In the genomic region with DNA sequence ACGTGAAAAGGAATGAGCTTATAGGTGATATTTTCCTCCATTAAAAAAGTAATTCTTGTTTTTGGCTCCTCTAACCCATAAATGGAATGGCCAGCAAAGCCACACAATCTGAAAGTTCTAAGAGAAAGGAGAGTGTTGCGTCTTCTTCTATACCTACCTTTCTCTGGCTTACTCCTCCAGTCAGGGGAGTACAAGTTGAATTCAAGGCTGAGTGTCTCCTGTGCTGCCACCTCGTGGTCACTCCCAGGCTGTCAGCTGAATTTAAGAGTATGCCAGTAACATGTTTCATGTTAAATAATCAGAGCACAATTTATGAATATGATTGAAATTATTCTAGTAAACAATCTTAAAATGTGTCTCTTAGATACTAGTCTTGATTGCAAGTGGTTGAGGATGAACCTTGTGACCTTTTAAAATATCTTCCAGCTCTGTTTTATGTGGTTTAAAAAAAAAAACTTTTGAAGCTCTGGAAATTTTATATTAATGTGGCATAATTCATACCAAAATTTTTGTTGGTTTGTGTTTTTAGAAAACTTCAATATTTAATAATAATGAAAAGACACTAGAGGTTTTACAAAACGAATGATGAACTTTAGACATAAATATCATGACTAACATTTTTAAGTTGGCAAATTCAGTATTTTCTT, we compare ENCODE assay signal across 8 cellular contexts. TPM values are rescaled to one million over a fixed set of nuclear protein-coding genes. Genes with fewer than 3 reads are reported as not detected.
DNase-seq lines count a peak whose midpoint lies in the region; ATAC-seq and TF ChIP-seq lines count a peak whose summit lies in the region.

No MANE protein-coding gene starts in this region.

- no peaks in the 10 kb centered on the region for H3K36me3 ChIP-seq in right lobe of liver

- TF ChIP-seq CTCF in coronary artery (IDR thresholded peaks at IDR 0.05) (peak; percentile 66), right lobe of liver (IDR thresholded peaks at IDR 0.05) (peak; percentile 66 to 95 (median 90))

- H3K27ac ChIP-seq in coronary artery (no peak overlapping the region), right lobe of liver (no peak overlapping the region)

- peak; percentile 61 to 65 for DNase-seq in AML-193 (lab: John Stamatoyannopoulos, UW)
- DNase-seq in NCI-H524 (lab: John Stamatoyannopoulos, UW) = peak; percentile 42 to 70
- DNase-seq in activated CD4-positive, alpha-beta T cell treated with anti-CD3 and anti-CD28 coated beads for 4 hours = peak; percentile 62 to 73
- DNase-seq in coronary artery (ENCODE audit: low spot score) = no peak
- peak; percentile 45 to 67 (median 66) for DNase-seq in right lobe of liver
- peak; percentile 31 for DNase-seq in stimulated activated CD8-positive, alpha-beta memory T cell treated with anti-CD3 and anti-CD28 coated beads, Interleukin-12 subunit alpha, Interleukin-12 subunit beta, amount 100 ng/mL, for 24 hours (ENCODE audit: extremely low read depth)

- H3K27me3 ChIP-seq in right lobe of liver = no peaks in the 10 kb centered on the region

- TF ChIP-seq POLR2A in right lobe of liver (IDR thresholded peaks at IDR 0.05) = no peak

- peak; percentile 57 for ATAC-seq in GM19025 (IDR thresholded peaks at IDR 0.05; ENCODE audit: low read depth, unreplicated experiment)
- peak; percentile 87 for ATAC-seq in HG03342 (IDR thresholded peaks at IDR 0.05; ENCODE audit: unreplicated experiment)
- ATAC-seq in right lobe of liver = peak; percentile 95 to 96 (median 95)

- H3K4me3 ChIP-seq in coronary artery = no peak overlapping the region
- H3K4me3 ChIP-seq in right lobe of liver = no peak overlapping the region

- H3K4me1 ChIP-seq in right lobe of liver = no peaks in the 10 kb centered on the region

- no peaks in the 10 kb centered on the region for H3K9me3 ChIP-seq in right lobe of liver

- WGBS in right lobe of liver (ENCODE audit: insufficient coverage, low coverage, low lambda C conversion rate, missing lambda C conversion rate) = 20% methylated on average over 4 of the region's 4 CpGs

- intact Hi-C loops in right lobe of liver (cut with DNase I) = no loop called here

RNA-seq across cellular contexts. Expression of a gene that starts 31.7 kb away (rescaled TPM):
- total RNA-seq in right lobe of liver = not detected
